7 cellular contexts compared by ENCODE assay signal in genomic region chr18:51195086-51195601, GRCh38. TPM values are rescaled to one million over a fixed set of nuclear protein-coding genes. Genes with fewer than 3 reads are reported as not detected.
DNase-seq lines count a peak whose midpoint lies in the region; ATAC-seq and TF ChIP-seq lines count a peak whose summit lies in the region.

No MANE protein-coding gene starts in this region.

- peaks cover 22% of the 10 kb centered on the region for H3K4me1 ChIP-seq in HAP-1
- H3K4me1 ChIP-seq in foreskin keratinocyte = peaks cover 31% of the 10 kb centered on the region
- peaks cover 48% of the 10 kb centered on the region for H3K4me1 ChIP-seq in smooth muscle cell (ENCODE audit: low read depth)

- H3K9me3 ChIP-seq in HAP-1 (peaks cover 3% of the 10 kb centered on the region), SU-DHL-6 (ENCODE audit: insufficient read depth, low read length) (no peaks in the 10 kb centered on the region), smooth muscle cell (replicated peaks; ENCODE audit: low read depth) (no peaks in the 10 kb centered on the region)

- H3K9ac ChIP-seq in SU-DHL-6 (ENCODE audit: low read length) = peak overlapping the region; percentile 73
- H3K9ac ChIP-seq in smooth muscle cell (ENCODE audit: low read depth) = peak overlapping the region; percentile 88

- ATAC-seq in foreskin keratinocyte (no peak), HG03139 (IDR thresholded peaks at IDR 0.05; ENCODE audit: unreplicated experiment) (no peak)

- H3K9me2 ChIP-seq in SU-DHL-6 (replicated peaks; ENCODE audit: insufficient read depth, low read length) = no peaks in the 10 kb centered on the region

- H3F3A ChIP-seq in SU-DHL-6 (ENCODE audit: insufficient read depth) (peaks cover 28% of the 10 kb centered on the region), smooth muscle cell (ENCODE audit: low read depth) (peaks cover 3% of the 10 kb centered on the region)

- H2AFZ ChIP-seq in SU-DHL-6 (ENCODE audit: low read depth, low read length, severe bottlenecking) (no peak overlapping the region), smooth muscle cell (ENCODE audit: low read depth) (no peak overlapping the region)

- H3K36me3 ChIP-seq in HAP-1 (replicated peaks) (0 out of 2 replicates have a peak, but pooled peaks cover 3% of the 10 kb centered on the region), SU-DHL-6 (ENCODE audit: low read length) (no peaks in the 10 kb centered on the region), smooth muscle cell (ENCODE audit: low read depth) (no peaks in the 10 kb centered on the region)

- H3K4me2 ChIP-seq in SU-DHL-6 (ENCODE audit: low read depth, low read length, poor library complexity, severe bottlenecking) (peak overlapping the region; percentile 75), smooth muscle cell (peak overlapping the region; percentile 93)

- DNase-seq in HAP-1 (ENCODE audit: low spot score in 2 of 2) (no peak), foreskin keratinocyte (no peak), smooth muscle cell (lab: John Stamatoyannopoulos, UW; ENCODE audit: unreplicated experiment) (no peak), SKM-1 (lab: John Stamatoyannopoulos, UW; ENCODE audit: unreplicated experiment) (no peak), NCI-H187 treated with DMSO at 0.1 percent for 48 hours (lab: John Stamatoyannopoulos, UW) (no peak)

- peaks cover 15% of the 10 kb centered on the region; the same call in 1 of the 2 replicates for H4K20me1 ChIP-seq in SU-DHL-6 (ENCODE audit: low read depth, low read length)
- peaks cover 61% of the 10 kb centered on the region for H4K20me1 ChIP-seq in smooth muscle cell (ENCODE audit: low read depth)

- H3K79me2 ChIP-seq in SU-DHL-6 (ENCODE audit: insufficient read depth, low read length) = peaks cover 66% of the 10 kb centered on the region
- H3K79me2 ChIP-seq in smooth muscle cell (ENCODE audit: low read depth) = peaks cover 67% of the 10 kb centered on the region

- H3K27me3 ChIP-seq in HAP-1 (ENCODE audit: low read depth) (no peaks in the 10 kb centered on the region), SU-DHL-6 (ENCODE audit: low read length) (no peaks in the 10 kb centered on the region), foreskin keratinocyte (no peaks in the 10 kb centered on the region), smooth muscle cell (ENCODE audit: low read depth) (no peaks in the 10 kb centered on the region)

- in situ Hi-C loops in HAP-1 (cut with MboI; ENCODE audit: low sequenced_read_pairs) = loop anchor here (25.0 kb wide), 2 partner anchors 108 to 383 kb away; partner anchors contain the start of gene MRO

- peak overlapping the region; percentile 86 for H3K27ac ChIP-seq in SU-DHL-6 (ENCODE audit: low read depth, low read length)
- peak overlapping the region; percentile 71 for H3K27ac ChIP-seq in foreskin keratinocyte
- peak overlapping the region; percentile 78 for H3K27ac ChIP-seq in smooth muscle cell (ENCODE audit: low read depth)

- H3K4me3 ChIP-seq in HAP-1 (peak overlapping the region; percentile 68), SU-DHL-6 (ENCODE audit: insufficient read depth, low read length, poor library complexity, severe bottlenecking) (peak overlapping the region; percentile 63), smooth muscle cell (peak overlapping the region; percentile 86)

- WGBS in smooth muscle cell (ENCODE audit: low lambda C conversion rate) = 8% methylated on average over 6 of the region's 6 CpGs

- no peak for TF ChIP-seq CTCF in SU-DHL-6 (IDR thresholded peaks at IDR 0.05; ENCODE audit: insufficient read depth, low read length, poor library complexity, severe bottlenecking)
- TF ChIP-seq CTCF in foreskin keratinocyte (conservative IDR thresholded peaks at IDR 0.05) = no peak
- no peak for TF ChIP-seq CTCF in smooth muscle cell (IDR thresholded peaks at IDR 0.05; ENCODE audit: borderline replicate concordance, insufficient read depth, poor library complexity, severe bottlenecking)

RNA-seq across cellular contexts. Expression of gene MEX3C, which starts 2.3 kb away (rescaled TPM):
- total RNA-seq in foreskin keratinocyte (57.0 and 66.5 TPM in 2 replicates), smooth muscle cell (81.4 and 97.4 TPM in 2 replicates)
- polyA plus RNA-seq in foreskin keratinocyte (20.1 and 21.7 TPM in 2 replicates), smooth muscle cell (28.7 and 34.4 TPM in 2 replicates)
